In the genomic region with DNA sequence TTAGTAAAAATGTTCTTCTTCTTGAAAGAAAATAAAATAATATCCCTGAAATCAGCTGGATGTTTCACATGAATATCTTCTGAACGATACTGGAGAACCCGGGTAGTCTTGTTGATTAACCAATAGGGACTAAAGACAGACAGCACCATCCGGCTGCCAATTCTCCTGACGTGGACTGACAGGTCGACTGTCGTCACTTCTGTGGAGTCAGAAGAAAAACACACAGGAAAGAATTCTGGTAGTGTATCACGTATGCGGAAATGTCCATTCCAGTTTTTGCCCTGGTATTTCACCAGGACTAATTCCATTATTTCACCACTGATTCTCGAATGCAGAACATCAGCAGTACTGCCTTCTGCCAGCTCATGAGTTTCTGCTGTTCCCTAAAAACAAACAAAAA, we compare ENCODE assay signal across 27 cellular contexts.
"Had no signal": no experiment of that assay in that cellular context is flagged by ENCODE, and none has a peak within 500 bp of the region (broad histone marks: within the 10 kb centered on the region; RNA-seq: fewer than 3 reads in every experiment).

No MANE protein-coding gene starts in this region.

- H3K4me1 Mint-ChIP-seq: activated naive CD8-positive, alpha-beta T cell treated with anti-CD3 and anti-CD28 coated beads for 36 hours; immature natural killer cell had no signal

- H3K27me3 ChIP-seq: brain microvascular endothelial cell, right lobe of liver, testis, transverse colon had no signal

- H3K4me1 ChIP-seq: lower lobe of right lung, right lobe of liver, testis, transverse colon had no signal

- ATAC-seq: activated T-cell treated with anti-CD3 and anti-CD28 coated beads, Interleukin-2, amount 50 U/mL, for 72 hours; effector memory CD8-positive, alpha-beta T cell; lower lobe of right lung; natural killer cell treated with Interleukin-12 subunit alpha and Interleukin-12 subunit beta and Interleukin-15 and Interleukin-18, amount 100 ng/mL, for 72 hours; right lobe of liver; stimulated activated naive CD8-positive, alpha-beta T cell treated with anti-CD3 and anti-CD28 coated beads, Interleukin-15, Interleukin-2, amounts not matched to agents 100 U/mL and 50 U/mL, for 24 hours had no signal

- H3K27me3 Mint-ChIP-seq: activated naive CD8-positive, alpha-beta T cell treated with anti-CD3 and anti-CD28 coated beads for 36 hours; effector memory CD8-positive, alpha-beta T cell; natural killer cell treated with Interleukin-12 subunit alpha and Interleukin-12 subunit beta and Interleukin-15 and Interleukin-18, amount 100 ng/mL, for 72 hours had no signal

- H3K9me3 Mint-ChIP-seq: activated naive CD4-positive, alpha-beta T cell treated with anti-CD3 and anti-CD28 coated beads for 36 hours; activated naive CD8-positive, alpha-beta T cell treated with anti-CD3 and anti-CD28 coated beads for 36 hours; activated T-cell treated with anti-CD3 and anti-CD28 coated beads, Interleukin-2, amount 50 U/mL, for 72 hours; effector memory CD8-positive, alpha-beta T cell; immature natural killer cell; natural killer cell treated with Interleukin-12 subunit alpha and Interleukin-12 subunit beta and Interleukin-15 and Interleukin-18, amount 100 ng/mL, for 72 hours; T-helper 1 cell treated with Interleukin-12 subunit alpha and Interleukin-12 subunit beta and Interleukin-4 antibody, amounts not matched to agents 30 μg/mL and 1 μg/mL, for 36 hours had no signal

- H3K9me3 ChIP-seq: lower lobe of right lung, right lobe of liver, testis, transverse colon had no signal

- H3K27ac Mint-ChIP-seq: activated naive CD4-positive, alpha-beta T cell treated with anti-CD3 and anti-CD28 coated beads for 36 hours; activated naive CD8-positive, alpha-beta T cell treated with anti-CD3 and anti-CD28 coated beads for 36 hours; effector memory CD8-positive, alpha-beta T cell; natural killer cell treated with Interleukin-12 subunit alpha and Interleukin-12 subunit beta and Interleukin-15 and Interleukin-18, amount 100 ng/mL, for 72 hours; T-helper 1 cell treated with Interleukin-12 subunit alpha and Interleukin-12 subunit beta and Interleukin-4 antibody, amounts not matched to agents 30 μg/mL and 1 μg/mL, for 36 hours had no signal

- H3K4me3 Mint-ChIP-seq: activated naive CD4-positive, alpha-beta T cell treated with anti-CD3 and anti-CD28 coated beads for 36 hours; activated naive CD8-positive, alpha-beta T cell treated with anti-CD3 and anti-CD28 coated beads for 36 hours; activated T-cell treated with anti-CD3 and anti-CD28 coated beads, Interleukin-2, amount 50 U/mL, for 72 hours; effector memory CD8-positive, alpha-beta T cell; immature natural killer cell; natural killer cell treated with Interleukin-12 subunit alpha and Interleukin-12 subunit beta and Interleukin-15 and Interleukin-18, amount 100 ng/mL, for 72 hours; T-helper 1 cell treated with Interleukin-12 subunit alpha and Interleukin-12 subunit beta and Interleukin-4 antibody, amounts not matched to agents 30 μg/mL and 1 μg/mL, for 36 hours had no signal

- H3K4me3 ChIP-seq: lower lobe of right lung, right lobe of liver, skin epidermis, testis, transverse colon had no signal

- H3K27ac ChIP-seq: brain microvascular endothelial cell, lower lobe of right lung, right lobe of liver, testis, transverse colon, VCaP had no signal

- DNase-seq: activated CD4-positive, alpha-beta T cell treated with anti-CD3 and anti-CD28 coated beads for 4 hours; activated CD4-positive, alpha-beta T cell treated with anti-CD3 and anti-CD28 coated beads, Interleukin-2, amount 50 U/mL, for 4 hours; activated naive CD4-positive, alpha-beta T cell treated with anti-CD3 and anti-CD28 coated beads for 36 hours; activated naive CD8-positive, alpha-beta T cell treated with anti-CD3 and anti-CD28 coated beads for 36 hours; activated T-cell treated with anti-CD3 and anti-CD28 coated beads for 4 hours; activated T-cell treated with anti-CD3 and anti-CD28 coated beads, Interleukin-2, amount 50 U/mL, for 72 hours; brain microvascular endothelial cell; caudate nucleus; cortex of kidney; effector memory CD8-positive, alpha-beta T cell; erythroblast; head of caudate nucleus; hippocampal formation; immature natural killer cell; lower lobe of right lung; posterior cingulate gyrus; right lobe of liver; stimulated activated CD4-positive, alpha-beta T cell treated with anti-CD3 and anti-CD28 coated beads, Interleukin-12 subunit alpha, Interleukin-12 subunit beta, amount 100 ng/mL, for 4 hours; stimulated activated CD4-positive, alpha-beta T cell treated with anti-CD3 and anti-CD28 coated beads, Interleukin-4, amount 100 ng/mL, for 1 hour; stimulated activated naive CD8-positive, alpha-beta T cell treated with anti-CD3 and anti-CD28 coated beads, Interleukin-15, Interleukin-2, amounts not matched to agents 100 U/mL and 50 U/mL, for 24 hours; T-helper 9 cell; testis; transverse colon had no signal
